ENCODE assay signal across 12 cellular contexts in the genomic region with DNA sequence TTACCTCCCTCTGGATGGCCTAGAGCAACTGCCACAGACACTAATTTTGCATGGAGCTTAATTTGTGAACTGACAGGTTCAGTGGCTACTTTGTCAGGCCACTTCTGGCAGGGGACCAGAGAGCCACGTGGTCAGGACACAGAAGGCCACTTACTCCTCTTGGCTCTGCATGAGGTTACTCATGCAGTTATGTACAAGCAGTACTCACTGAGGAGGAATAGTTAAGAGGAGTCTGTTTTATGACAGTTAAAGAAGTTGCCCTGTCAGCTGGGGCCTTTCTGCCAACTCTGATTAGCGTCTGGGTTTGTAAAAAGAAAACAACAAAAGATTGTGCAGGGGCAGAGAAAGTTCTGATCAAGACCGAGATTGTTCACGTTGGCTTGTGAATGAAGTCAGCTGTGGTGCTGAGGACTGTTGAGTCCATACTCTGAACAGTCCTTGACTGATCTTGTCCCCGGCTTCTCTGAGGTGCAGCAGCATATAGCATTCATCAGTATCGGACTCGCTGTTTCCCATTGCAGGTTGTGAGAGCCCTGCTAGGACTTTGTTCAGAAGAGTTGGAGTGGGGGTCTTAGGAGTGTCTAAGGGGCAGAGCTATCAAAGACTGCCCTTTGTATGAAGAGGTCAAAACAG. TPM values are rescaled to one million over a fixed set of nuclear protein-coding genes. Genes with fewer than 3 reads are reported as not detected.
DNase-seq lines count a peak whose midpoint lies in the region; ATAC-seq and TF ChIP-seq lines count a peak whose summit lies in the region.
"Had no signal": no experiment of that assay in that cellular context is flagged by ENCODE, and none has a peak within 500 bp of the region (broad histone marks: within the 10 kb centered on the region; RNA-seq: fewer than 3 reads in every experiment).

No MANE protein-coding gene starts in this region.

- H3K36me3 ChIP-seq in smooth muscle cell (ENCODE audit: low read depth), result no peaks in the 10 kb centered on the region

- WGBS in smooth muscle cell (ENCODE audit: low lambda C conversion rate), result 42% methylated on average over 7 of the region's 7 CpGs

- H3K36me3 Mint-ChIP-seq in osteocyte (ENCODE audit: unreplicated experiment), result peaks cover 3% of the 10 kb centered on the region

- no peak overlapping the region for H3K9ac ChIP-seq in smooth muscle cell (ENCODE audit: low read depth)

- H3K4me2 ChIP-seq in smooth muscle cell, result peak overlapping the region; percentile 41

- H3K9me3 ChIP-seq in smooth muscle cell (replicated peaks; ENCODE audit: low read depth), result no peaks in the 10 kb centered on the region

- peaks cover 26% of the 10 kb centered on the region for H3K4me1 Mint-ChIP-seq in osteocyte (ENCODE audit: unreplicated experiment)

- no peak overlapping the region for H3K4me3 Mint-ChIP-seq in osteocyte (ENCODE audit: unreplicated experiment)
- H3K4me3 Mint-ChIP-seq: T-helper 1 cell treated with Interleukin-12 subunit alpha and Interleukin-12 subunit beta and Interleukin-4 antibody, amounts not matched to agents 30 μg/mL and 1 μg/mL, for 36 hours had no signal

- H3K27me3 ChIP-seq in smooth muscle cell (ENCODE audit: low read depth), result no peaks in the 10 kb centered on the region

- TF ChIP-seq CTCF in smooth muscle cell (IDR thresholded peaks at IDR 0.05; ENCODE audit: borderline replicate concordance, insufficient read depth, poor library complexity, severe bottlenecking), result no peak
- no peak for TF ChIP-seq CTCF in osteocyte (IDR thresholded peaks at IDR 0.05)

- H3K9me3 Mint-ChIP-seq in osteocyte (ENCODE audit: unreplicated experiment), result peaks cover 7% of the 10 kb centered on the region
- H3K9me3 Mint-ChIP-seq: T-helper 1 cell treated with Interleukin-12 subunit alpha and Interleukin-12 subunit beta and Interleukin-4 antibody, amounts not matched to agents 30 μg/mL and 1 μg/mL, for 36 hours had no signal

- DNase-seq in NCI-H69 (lab: John Stamatoyannopoulos, UW) (peak; percentile 82), cerebellar cortex (ENCODE audit: low spot score) (peak; percentile 33), left lobe of liver (ENCODE audit: low spot score) (peak; percentile 61), smooth muscle cell (lab: John Stamatoyannopoulos, UW; ENCODE audit: unreplicated experiment) (no peak), NK-92 (lab: John Stamatoyannopoulos, UW; ENCODE audit: unreplicated experiment) (no peak), osteocyte (ENCODE audit: extremely low spot score, unreplicated experiment) (no peak), 8988T (no peak)
- DNase-seq: MV-4-11 had no signal

- H3K27ac Mint-ChIP-seq in osteocyte (ENCODE audit: unreplicated experiment), result no peak overlapping the region
- H3K27ac Mint-ChIP-seq: T-helper 1 cell treated with Interleukin-12 subunit alpha and Interleukin-12 subunit beta and Interleukin-4 antibody, amounts not matched to agents 30 μg/mL and 1 μg/mL, for 36 hours had no signal

- no peak overlapping the region for H2AFZ ChIP-seq in smooth muscle cell (ENCODE audit: low read depth)

- no peaks in the 10 kb centered on the region for H3K79me2 ChIP-seq in smooth muscle cell (ENCODE audit: low read depth)

- no peak overlapping the region for H3K4me3 ChIP-seq in smooth muscle cell
- H3K4me3 ChIP-seq: GM12878 had no signal

- H4K20me1 ChIP-seq in smooth muscle cell (ENCODE audit: low read depth), result no peaks in the 10 kb centered on the region

- peak; percentile 87 for ATAC-seq in left lobe of liver
- no peak for ATAC-seq in HG03432 (IDR thresholded peaks at IDR 0.05; ENCODE audit: unreplicated experiment)
- ATAC-seq: GM12878 had no signal

- H3K4me1 ChIP-seq in smooth muscle cell (ENCODE audit: low read depth), result peaks cover 9% of the 10 kb centered on the region

- H3F3A ChIP-seq in smooth muscle cell (ENCODE audit: low read depth), result peaks cover 11% of the 10 kb centered on the region

- H3K27me3 Mint-ChIP-seq in osteocyte (ENCODE audit: unreplicated experiment), result no peaks in the 10 kb centered on the region

- H3K27ac ChIP-seq in smooth muscle cell (ENCODE audit: low read depth), result peak overlapping the region; percentile 2
- H3K27ac ChIP-seq: epithelial cell of prostate had no signal

RNA-seq across cellular contexts. Expression of gene PPFIBP2, which starts 41.4 kb away (rescaled TPM):
- total RNA-seq in left lobe of liver (25.2 TPM), smooth muscle cell (9.8 and 17.1 TPM in 2 replicates), osteocyte (72.6 and 74.1 TPM in 2 replicates)
- polyA plus RNA-seq in smooth muscle cell, result 16.4 and 20.2 TPM in 2 replicates

Comparison
In these comparisons a context has a peak if more than half of its experiments do, and no peak if none do; other contexts are left out.
1. DNase-seq: peak in NCI-H69 (single experiment), cerebellar cortex (single experiment) and left lobe of liver (single experiment); none in smooth muscle cell (single experiment), NK-92 (single experiment), osteocyte (single experiment) and 8988T (single experiment).